ENCODE assay signal across 34 cellular contexts in genomic region chr1:33211972-33212371, GRCh38.
"Had no signal": no experiment of that assay in that cellular context is flagged by ENCODE, and none has a peak within 500 bp of the region (broad histone marks: within the 10 kb centered on the region; RNA-seq: fewer than 3 reads in every experiment).

No MANE protein-coding gene starts in this region.

- H3K4me1 Mint-ChIP-seq: activated CD4-positive, alpha-beta T cell treated with anti-CD3 and anti-CD28 coated beads, Interleukin-2, amount 10 ng/mL, durations not matched to agents 24 days and 14 days; activated naive CD8-positive, alpha-beta T cell treated with anti-CD3 and anti-CD28 coated beads for 36 hours; activated T-helper 17 cell treated with anti-CD3 and anti-CD28 coated beads, Interleukin-2, amount 50 U/mL, for 72 hours; central memory CD8-positive, alpha-beta T cell had no signal

- FAIRE-seq: RCC 7860 had no signal

- H2AFZ ChIP-seq: PC-9 had no signal

- H3K27ac Mint-ChIP-seq: activated CD4-positive, alpha-beta T cell treated with anti-CD3 and anti-CD28 coated beads, Interleukin-2, amount 10 ng/mL, durations not matched to agents 24 days and 14 days; activated CD8-positive, alpha-beta T cell treated with anti-CD3 and anti-CD28 coated beads for 36 hours; activated naive CD8-positive, alpha-beta T cell treated with anti-CD3 and anti-CD28 coated beads for 36 hours; activated T-cell treated with anti-CD3 and anti-CD28 coated beads, Interleukin-2, amount 50 U/mL, for 72 hours; activated T-helper 17 cell treated with anti-CD3 and anti-CD28 coated beads, Interleukin-2, amount 50 U/mL, for 72 hours had no signal

- H3K9me3 Mint-ChIP-seq: activated naive CD8-positive, alpha-beta T cell treated with anti-CD3 and anti-CD28 coated beads for 36 hours; activated T-helper 17 cell treated with anti-CD3 and anti-CD28 coated beads, Interleukin-2, amount 50 U/mL, for 72 hours; central memory CD8-positive, alpha-beta T cell had no signal

- H3K36me3 Mint-ChIP-seq: activated naive CD8-positive, alpha-beta T cell treated with anti-CD3 and anti-CD28 coated beads for 36 hours had no signal

- H3K27ac ChIP-seq: cardiac muscle cell, PC-9, RWPE1, WERI-Rb-1 had no signal

- H3K4me2 ChIP-seq: PC-9 had no signal

- DNase-seq: activated CD4-positive, alpha-beta T cell treated with anti-CD3 and anti-CD28 coated beads, Interleukin-2, amount 10 ng/mL, durations not matched to agents 24 days and 14 days; activated CD4-positive, alpha-beta T cell treated with anti-CD3 and anti-CD28 coated beads, Interleukin-2, amount 50 U/mL, for 4 hours; activated CD8-positive, alpha-beta T cell treated with anti-CD3 and anti-CD28 coated beads for 36 hours; activated effector memory CD4-positive, alpha-beta T cell treated with anti-CD3 and anti-CD28 coated beads, Interleukin-2, amount 50 U/mL, for 16 hours; activated naive CD4-positive, alpha-beta T cell; activated naive CD4-positive, alpha-beta T cell treated with anti-CD3 and anti-CD28 coated beads, Interleukin-2, amount 50 U/mL, for 16 hours; activated naive CD8-positive, alpha-beta T cell treated with anti-CD3 and anti-CD28 coated beads for 36 hours; activated T-cell treated with anti-CD3 and anti-CD28 coated beads, Interleukin-2, amount 50 U/mL, for 1 hour; activated T-cell treated with anti-CD3 and anti-CD28 coated beads, Interleukin-2, amount 50 U/mL, for 72 hours; amniotic stem cell; aorta; NCI-H1092 treated with DMSO at 0.1 percent for 48 hours; NCI-H1417; NCI-H146; NCI-H187; NCI-H2029 treated with DMSO at 0.1 percent for 48 hours; NCI-H2107; NCI-H2171; NCI-H510A; NCI-H526; NCI-H748 treated with DMSO at 0.1 percent for 48 hours; NK-92 treated with Interleukin-12 subunit alpha and Interleukin-12 subunit beta, amount 100 ng/mL, for 24 hours; PC-9; SW 1271; T-helper 1 cell; T-helper 2 cell; T-helper 9 cell; WERI-Rb-1 had no signal

- ATAC-seq: activated CD8-positive, alpha-beta T cell treated with anti-CD3 and anti-CD28 coated beads for 36 hours; activated T-cell treated with anti-CD3 and anti-CD28 coated beads, Interleukin-2, amount 50 U/mL, for 72 hours; activated T-helper 17 cell treated with anti-CD3 and anti-CD28 coated beads, Interleukin-2, amount 50 U/mL, for 72 hours; Right ventricle myocardium inferior had no signal

- H3K4me3 Mint-ChIP-seq: activated CD4-positive, alpha-beta T cell treated with anti-CD3 and anti-CD28 coated beads, Interleukin-2, amount 10 ng/mL, durations not matched to agents 24 days and 14 days; activated CD8-positive, alpha-beta T cell treated with anti-CD3 and anti-CD28 coated beads for 36 hours; activated naive CD8-positive, alpha-beta T cell treated with anti-CD3 and anti-CD28 coated beads for 36 hours; activated T-cell treated with anti-CD3 and anti-CD28 coated beads, Interleukin-2, amount 50 U/mL, for 72 hours; activated T-helper 17 cell treated with anti-CD3 and anti-CD28 coated beads, Interleukin-2, amount 50 U/mL, for 72 hours; central memory CD8-positive, alpha-beta T cell had no signal

- H3K36me3 ChIP-seq: cardiac muscle cell, WERI-Rb-1 had no signal

- H3K4me3 ChIP-seq: cardiac muscle cell, PC-9 had no signal
